In the genomic region with DNA sequence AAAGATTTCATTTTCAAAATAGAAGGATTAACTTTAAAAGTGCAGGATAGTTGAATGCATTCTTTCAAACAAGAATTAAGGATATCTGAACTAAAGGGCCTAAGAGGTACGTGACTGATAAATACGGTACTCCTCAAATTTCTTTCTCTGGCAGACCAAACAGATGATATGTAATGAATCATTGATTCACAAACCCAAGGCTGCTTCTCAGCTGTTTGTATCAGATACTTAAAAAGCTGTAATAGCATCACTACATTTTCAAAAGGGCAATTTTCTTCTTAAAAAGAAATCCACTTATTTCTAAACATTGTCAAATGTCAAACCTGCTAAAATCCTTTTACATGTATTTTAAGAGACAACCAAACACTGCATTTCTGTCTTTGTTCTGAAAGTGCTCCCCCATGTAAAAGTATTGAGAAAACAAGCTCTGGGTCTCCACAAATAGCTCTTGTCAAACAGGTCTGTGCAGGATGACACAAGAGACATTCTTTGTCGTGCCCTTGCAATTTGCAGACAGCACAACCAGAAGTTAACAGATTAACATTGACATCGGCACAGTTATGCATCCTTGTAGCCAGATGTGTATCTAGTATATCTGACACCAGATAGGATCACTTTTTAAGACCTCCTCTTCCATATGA, we compare ENCODE assay signal across 27 cellular contexts.
DNase-seq lines count a peak whose midpoint lies in the region; ATAC-seq, FAIRE-seq and TF ChIP-seq lines count a peak whose summit lies in the region.
"Had no signal": no experiment of that assay in that cellular context is flagged by ENCODE, and none has a peak within 500 bp of the region (broad histone marks: within the 10 kb centered on the region; RNA-seq: fewer than 3 reads in every experiment).

No MANE protein-coding gene starts in this region.

- H3K27ac ChIP-seq in hepatocyte (peak overlapping the region; percentile 38), psoas muscle (no peak overlapping the region)
- H3K27ac ChIP-seq: BLaER1, esophagus squamous epithelium, left ventricle myocardium inferior, right atrium auricular region, RWPE1, SK-N-MC had no signal

- peak overlapping the region; percentile 59 for H3K27ac Mint-ChIP-seq in progenitor cell of endocrine pancreas
- H3K27ac Mint-ChIP-seq in activated CD4-positive, alpha-beta T cell treated with anti-CD3 and anti-CD28 coated beads, Interleukin-2, amount 10 ng/mL, durations not matched to agents 24 days and 14 days: no peak overlapping the region
- H3K27ac Mint-ChIP-seq: activated CD8-positive, alpha-beta T cell treated with anti-CD3 and anti-CD28 coated beads, Interleukin-2, amount 10 ng/mL, durations not matched to agents 7 days and 5 days; activated naive CD8-positive, alpha-beta T cell; natural killer cell treated with Interleukin-12 subunit alpha and Interleukin-12 subunit beta and Interleukin-15 and Interleukin-18, amount 100 ng/mL, for 72 hours had no signal

- no peak for DNase-seq in GM19239 (ENCODE audit: insufficient read length, low spot score)
- peak; percentile 54 for DNase-seq in NCI-H2227 treated with DMSO at 0.1 percent for 48 hours (lab: John Stamatoyannopoulos, UW)
- peak; percentile 18 for DNase-seq in hepatocyte (ENCODE audit: low spot score)
- DNase-seq in progenitor cell of endocrine pancreas (ENCODE audit: low spot score, unreplicated experiment): no peak
- no peak for DNase-seq in erythroblast (lab: John Stamatoyannopoulos, UW)
- no peak for DNase-seq in activated CD4-positive, alpha-beta T cell treated with anti-CD3 and anti-CD28 coated beads, Interleukin-2, amount 10 ng/mL, durations not matched to agents 24 days and 14 days
- DNase-seq in psoas muscle: no peak
- DNase-seq: activated CD8-positive, alpha-beta T cell treated with anti-CD3 and anti-CD28 coated beads, Interleukin-2, amount 10 ng/mL, durations not matched to agents 7 days and 5 days; anterior cingulate cortex; central memory CD4-positive, alpha-beta T cell; esophagus squamous epithelium; Karpas-422; left ventricle myocardium inferior; NCI-H187; NCI-H226; NCI-H774; stimulated activated CD4-positive, alpha-beta T cell treated with anti-CD3 and anti-CD28 coated beads, Interleukin-12 subunit alpha, Interleukin-12 subunit beta, amount 100 ng/mL, for 4 hours; stimulated activated CD4-positive, alpha-beta T cell treated with anti-CD3 and anti-CD28 coated beads, Interleukin-4, amount 100 ng/mL, for 1 hour; T-helper 2 cell had no signal

- no peaks in the 10 kb centered on the region for H3K27me3 Mint-ChIP-seq in progenitor cell of endocrine pancreas
- no peaks in the 10 kb centered on the region for H3K27me3 Mint-ChIP-seq in activated CD4-positive, alpha-beta T cell treated with anti-CD3 and anti-CD28 coated beads, Interleukin-2, amount 10 ng/mL, durations not matched to agents 24 days and 14 days
- H3K27me3 Mint-ChIP-seq: activated naive CD8-positive, alpha-beta T cell; natural killer cell treated with Interleukin-12 subunit alpha and Interleukin-12 subunit beta and Interleukin-15 and Interleukin-18, amount 100 ng/mL, for 72 hours had no signal

- no peak for ATAC-seq in psoas muscle
- no peak for ATAC-seq in SK-N-SH treated with all-trans-retinoic acid at 6 μM for 48 hours
- ATAC-seq: activated CD8-positive, alpha-beta T cell treated with anti-CD3 and anti-CD28 coated beads, Interleukin-2, amount 10 ng/mL, durations not matched to agents 7 days and 5 days; natural killer cell treated with Interleukin-12 subunit alpha and Interleukin-12 subunit beta and Interleukin-15 and Interleukin-18, amount 100 ng/mL, for 72 hours had no signal

- TF ChIP-seq CTCF in hepatocyte (IDR thresholded peaks at IDR 0.05; ENCODE audit: poor library complexity) (no peak), progenitor cell of endocrine pancreas (IDR thresholded peaks at IDR 0.05; ENCODE audit: unreplicated experiment) (no peak), psoas muscle (IDR thresholded peaks at IDR 0.05) (no peak)

- peaks cover 24% of the 10 kb centered on the region for H3K4me1 Mint-ChIP-seq in progenitor cell of endocrine pancreas (ENCODE audit: low read depth)
- H3K4me1 Mint-ChIP-seq in activated CD4-positive, alpha-beta T cell treated with anti-CD3 and anti-CD28 coated beads, Interleukin-2, amount 10 ng/mL, durations not matched to agents 24 days and 14 days: no peaks in the 10 kb centered on the region

- no peak overlapping the region for H3K4me3 Mint-ChIP-seq in progenitor cell of endocrine pancreas (ENCODE audit: low read depth)
- H3K4me3 Mint-ChIP-seq in activated CD4-positive, alpha-beta T cell treated with anti-CD3 and anti-CD28 coated beads, Interleukin-2, amount 10 ng/mL, durations not matched to agents 24 days and 14 days: no peak overlapping the region
- H3K4me3 Mint-ChIP-seq: activated CD8-positive, alpha-beta T cell treated with anti-CD3 and anti-CD28 coated beads, Interleukin-2, amount 10 ng/mL, durations not matched to agents 7 days and 5 days; activated naive CD8-positive, alpha-beta T cell; natural killer cell treated with Interleukin-12 subunit alpha and Interleukin-12 subunit beta and Interleukin-15 and Interleukin-18, amount 100 ng/mL, for 72 hours had no signal

- intact Hi-C loops in activated CD4-positive, alpha-beta T cell treated with anti-CD3 and anti-CD28 coated beads, Interleukin-2, amount 10 ng/mL, durations not matched to agents 24 days and 14 days (cut with micrococcal nuclease): no loop called here
- intact Hi-C loops in psoas muscle (cut with DNase I): no loop called here

- no peaks in the 10 kb centered on the region for H4K20me1 ChIP-seq in hepatocyte (ENCODE audit: insufficient read depth, poor library complexity, severe bottlenecking)
- H4K20me1 ChIP-seq: BLaER1 had no signal

- 34% methylated on average over 4 of the region's 4 CpGs for WGBS in hepatocyte (ENCODE audit: low lambda C conversion rate, missing lambda C conversion rate)
- 56 to 72% (median 57%) methylated on average over 4 of the region's 4 CpGs for WGBS in psoas muscle, 3 donors

- FAIRE-seq in GM19239 (lab: Jason Lieb, UNC): peak; percentile 11
- FAIRE-seq: H1 had no signal

- H3K4me3 ChIP-seq in hepatocyte (no peak overlapping the region), psoas muscle (no peak overlapping the region)
- H3K4me3 ChIP-seq: BLaER1, esophagus squamous epithelium, left ventricle myocardium inferior, right atrium auricular region, SK-N-MC had no signal

- peaks cover 34% of the 10 kb centered on the region for H3K4me1 ChIP-seq in hepatocyte (ENCODE audit: insufficient read depth)
- no peaks in the 10 kb centered on the region for H3K4me1 ChIP-seq in psoas muscle
- H3K4me1 ChIP-seq: BLaER1, right atrium auricular region had no signal

- no peaks in the 10 kb centered on the region for H3K79me2 ChIP-seq in hepatocyte

- H3K9me2 ChIP-seq in hepatocyte (replicated peaks; ENCODE audit: insufficient read depth): no peaks in the 10 kb centered on the region

- no peaks in the 10 kb centered on the region for H3K36me3 ChIP-seq in hepatocyte (replicated peaks; ENCODE audit: insufficient read depth, low read depth)
- no peaks in the 10 kb centered on the region for H3K36me3 ChIP-seq in psoas muscle (ENCODE audit: insufficient read depth in 1 of 2, low read depth in 1 of 2)
- H3K36me3 ChIP-seq: right atrium auricular region had no signal

- H3K27me3 ChIP-seq in hepatocyte (no peaks in the 10 kb centered on the region), psoas muscle (ENCODE audit: insufficient read depth in 3 of 3, low read length in 2 of 3) (no peaks in the 10 kb centered on the region)
- H3K27me3 ChIP-seq: BLaER1, esophagus squamous epithelium, right atrium auricular region had no signal

- H3K9me3 Mint-ChIP-seq in progenitor cell of endocrine pancreas (ENCODE audit: low read depth): no peaks in the 10 kb centered on the region
- no peaks in the 10 kb centered on the region for H3K9me3 Mint-ChIP-seq in activated CD4-positive, alpha-beta T cell treated with anti-CD3 and anti-CD28 coated beads, Interleukin-2, amount 10 ng/mL, durations not matched to agents 24 days and 14 days
- H3K9me3 Mint-ChIP-seq: natural killer cell treated with Interleukin-12 subunit alpha and Interleukin-12 subunit beta and Interleukin-15 and Interleukin-18, amount 100 ng/mL, for 72 hours had no signal

- no peak for TF ChIP-seq POLR2A in erythroblast (IDR thresholded peaks at IDR 0.05; ENCODE audit: low read length)

- H3K4me2 ChIP-seq in hepatocyte: peak overlapping the region; percentile 27
- H3K4me2 ChIP-seq: BLaER1 had no signal

- H2AFZ ChIP-seq in hepatocyte: no peak overlapping the region

- H3K9me3 ChIP-seq in hepatocyte (ENCODE audit: low read depth) (no peaks in the 10 kb centered on the region), psoas muscle (no peaks in the 10 kb centered on the region)
- H3K9me3 ChIP-seq: BLaER1, esophagus squamous epithelium, left ventricle myocardium inferior, right atrium auricular region had no signal

- H3K36me3 Mint-ChIP-seq in progenitor cell of endocrine pancreas (ENCODE audit: insufficient read depth): peaks cover 6% of the 10 kb centered on the region
- H3K36me3 Mint-ChIP-seq in activated CD4-positive, alpha-beta T cell treated with anti-CD3 and anti-CD28 coated beads, Interleukin-2, amount 10 ng/mL, durations not matched to agents 24 days and 14 days (ENCODE audit: low read depth): peaks cover 2% of the 10 kb centered on the region
- H3K36me3 Mint-ChIP-seq: natural killer cell treated with Interleukin-12 subunit alpha and Interleukin-12 subunit beta and Interleukin-15 and Interleukin-18, amount 100 ng/mL, for 72 hours had no signal

TF ChIP-seq in SK-N-SH treated with all-trans-retinoic acid at 6 μM for 48 hours, 23 proteins besides CTCF, POLR2A, EP300 and RAD21:
- TF ChIP-seq ISL1 (CRISPR knock-in tag; IDR thresholded peaks at IDR 0.05): no peak
- TF ChIP-seq ZNF565 (CRISPR knock-in tag; conservative IDR thresholded peaks at IDR 0.05; ENCODE audit: low read depth): no peak

Comparison
In these comparisons a context has a peak if more than half of its experiments do, and no peak if none do; other contexts are left out.
1. DNase-seq: peak in NCI-H2227 treated with DMSO at 0.1 percent for 48 hours (single experiment) and hepatocyte (single experiment); none in GM19239 (single experiment), progenitor cell of endocrine pancreas (single experiment), erythroblast (0 of 2), activated CD4-positive, alpha-beta T cell treated with anti-CD3 and anti-CD28 coated beads, Interleukin-2, amount 10 ng/mL, durations not matched to agents 24 days and 14 days (single experiment) and psoas muscle (0 of 2).